In genomic region chr3:193978446-193978845, GRCh38 we compare ENCODE assay signal across 22 cellular contexts.
DNase-seq lines count a peak whose midpoint lies in the region; ATAC-seq, FAIRE-seq and TF ChIP-seq lines count a peak whose summit lies in the region.
"Had no signal": no experiment of that assay in that cellular context is flagged by ENCODE, and none has a peak within 500 bp of the region (broad histone marks: within the 10 kb centered on the region; RNA-seq: fewer than 3 reads in every experiment).

No MANE protein-coding gene starts in this region.

- POLR2A ChIA-PET in HepG2 (lab: Yijun Ruan, JAX) = no interaction called here

- TF ChIP-seq POLR2A in HepG2 (IDR thresholded peaks at IDR 0.05; ENCODE audit: insufficient read depth in 1 of 2, low read depth in 2 of 2, low read length in 2 of 2) = no peak

- WGBS in esophagus, 2 donors = 71 to 73% methylated on average over 5 of the region's 5 CpGs
- WGBS in HepG2 (ENCODE audit: low lambda C conversion rate) = 22% methylated on average over 5 of the region's 5 CpGs

- no peak overlapping the region for H3K4me3 ChIP-seq in esophagus (ENCODE audit: low read depth in 1 of 2, low read length in 2 of 2)
- no peak overlapping the region for H3K4me3 ChIP-seq in HepG2 (replicated peaks in 1 of 3; ENCODE audit: insufficient read depth in 1 of 3, low read depth in 2 of 3, low read length in 3 of 3)
- H3K4me3 ChIP-seq in GM23338 = no peak overlapping the region
- H3K4me3 ChIP-seq: GM12878, HAP-1 had no signal

- H3K4me2 ChIP-seq in HepG2 (ENCODE audit: low read depth, low read length) (no peak overlapping the region), GM23338 (no peak overlapping the region)
- H3K4me2 ChIP-seq: SK-N-SH had no signal

- in situ Hi-C loops in HepG2 (cut with HindIII; ENCODE audit: extremely low pct_ligation_motif_present, low pct_unique_long_range_greater_than_20kb) = no loop called here

- H3F3A ChIP-seq in GM23338 (replicated peaks; ENCODE audit: low read depth) = no peaks in the 10 kb centered on the region

- ATAC-seq in stimulated activated naive CD8-positive, alpha-beta T cell treated with anti-CD3 and anti-CD28 coated beads, Interleukin-15, Interleukin-2, amounts not matched to agents 100 U/mL and 50 U/mL, for 24 hours = peak; percentile 14
- no peak for ATAC-seq in stimulated activated naive CD8-positive, alpha-beta T cell treated with anti-CD3 and anti-CD28 coated beads, Interleukin-15, amount 100 ng/mL, for 72 hours
- ATAC-seq in HepG2 (no peak), GM23338 (no peak)
- ATAC-seq: GM12878, Panc1 had no signal

- H3K79me2 ChIP-seq in HepG2 (ENCODE audit: insufficient read depth, low read length) = no peaks in the 10 kb centered on the region
- H3K79me2 ChIP-seq in GM23338 (replicated peaks; ENCODE audit: insufficient read depth) = no peaks in the 10 kb centered on the region

- H3K9ac ChIP-seq in HepG2 (ENCODE audit: insufficient read depth, low read depth, low read length) = no peak overlapping the region
- H3K9ac ChIP-seq: SK-N-SH had no signal

- no peaks in the 10 kb centered on the region for H3K9me2 ChIP-seq in GM23338 (ENCODE audit: insufficient read depth)
- H3K9me2 ChIP-seq: SK-N-SH had no signal

- H3K9me3 Mint-ChIP-seq in stimulated activated naive CD8-positive, alpha-beta T cell treated with anti-CD3 and anti-CD28 coated beads, Interleukin-15, amount 100 ng/mL, for 72 hours = no peaks in the 10 kb centered on the region
- H3K9me3 Mint-ChIP-seq in GM23338 = no peaks in the 10 kb centered on the region

- H3K36me3 ChIP-seq in esophagus (ENCODE audit: control insufficient read depth in 2 of 2, insufficient read depth in 2 of 2, low read length in 1 of 2) = no peaks in the 10 kb centered on the region
- H3K36me3 ChIP-seq in HepG2 (replicated peaks in 1 of 2; ENCODE audit: control insufficient read depth in 1 of 2, insufficient read depth in 2 of 2, low read length in 2 of 2) = no peaks in the 10 kb centered on the region
- no peaks in the 10 kb centered on the region for H3K36me3 ChIP-seq in GM23338 (ENCODE audit: insufficient read depth)
- H3K36me3 ChIP-seq: HAP-1 had no signal

- intact Hi-C loops in HepG2 (cut with micrococcal nuclease; ENCODE audit: unreplicated experiment) = no loop called here

- H3K36me3 Mint-ChIP-seq in GM23338 (ENCODE audit: low read depth) = no peaks in the 10 kb centered on the region

- H3K27me3 ChIP-seq in esophagus (ENCODE audit: control insufficient read depth in 1 of 2, insufficient read depth in 2 of 2, low read length in 2 of 2) (no peaks in the 10 kb centered on the region), HepG2 (ENCODE audit: control insufficient read depth in 1 of 2, insufficient read depth in 2 of 2, low read length in 2 of 2) (peaks cover 6 to 54% of the 10 kb centered on the region in 2 experiments), GM23338 (ENCODE audit: insufficient read depth) (no peaks in the 10 kb centered on the region)

- BruUV-seq in HepG2 (replicated peaks; lab: Mats Ljungman, UMichigan) = no TSS peak

- H3K27ac Mint-ChIP-seq in stimulated activated naive CD8-positive, alpha-beta T cell treated with anti-CD3 and anti-CD28 coated beads, Interleukin-15, amount 100 ng/mL, for 72 hours = no peak overlapping the region
- H3K27ac Mint-ChIP-seq in GM23338 = no peak overlapping the region

- TF ChIP-seq RAD21 in HepG2 (CRISPR knock-in tag; IDR thresholded peaks at IDR 0.05) = no peak

- no peak overlapping the region for H3K4me3 Mint-ChIP-seq in stimulated activated naive CD8-positive, alpha-beta T cell treated with anti-CD3 and anti-CD28 coated beads, Interleukin-15, amount 100 ng/mL, for 72 hours
- H3K4me3 Mint-ChIP-seq in GM23338 = no peak overlapping the region

- peaks cover 51% of the 10 kb centered on the region for H3K27me3 Mint-ChIP-seq in stimulated activated naive CD8-positive, alpha-beta T cell treated with anti-CD3 and anti-CD28 coated beads, Interleukin-15, amount 100 ng/mL, for 72 hours
- H3K27me3 Mint-ChIP-seq in GM23338 (ENCODE audit: insufficient read depth, low read depth, poor library complexity) = peaks cover 22% of the 10 kb centered on the region

- no peak for DNase-seq in stimulated activated naive CD8-positive, alpha-beta T cell treated with anti-CD3 and anti-CD28 coated beads, Interleukin-15, Interleukin-2, amounts not matched to agents 100 U/mL and 50 U/mL, for 24 hours
- no peak for DNase-seq in stimulated activated naive CD8-positive, alpha-beta T cell treated with anti-CD3 and anti-CD28 coated beads, Interleukin-15, amount 100 ng/mL, for 72 hours
- DNase-seq in HepG2 (ENCODE audit: low spot score) (no peak), DMS 273 (lab: John Stamatoyannopoulos, UW; ENCODE audit: unreplicated experiment) (no peak), cortex of kidney (lab: John Stamatoyannopoulos, UW) (no peak), GM23338 (ENCODE audit: low spot score) (no peak), NCI-H146 treated with DMSO at 0.1 percent for 48 hours (lab: John Stamatoyannopoulos, UW; ENCODE audit: unreplicated experiment) (no peak)
- DNase-seq: 8988T, Calu3, DMS79, NCI-H1092, NCI-H1694 treated with DMSO at 0.1 percent for 48 hours, NCI-H748 treated with DMSO at 0.1 percent for 48 hours, Right ventricle myocardium superior, SK-N-SH had no signal

- no peaks in the 10 kb centered on the region for H3K4me1 Mint-ChIP-seq in stimulated activated naive CD8-positive, alpha-beta T cell treated with anti-CD3 and anti-CD28 coated beads, Interleukin-15, amount 100 ng/mL, for 72 hours
- H3K4me1 Mint-ChIP-seq in GM23338 = peaks cover 30% of the 10 kb centered on the region

- no peak for FAIRE-seq in HepG2 (lab: Jason Lieb, UNC)
- FAIRE-seq: GM12878, GM18507, HTR-8/SVneo had no signal

- no peak overlapping the region for H2AFZ ChIP-seq in HepG2 (ENCODE audit: low read length)
- H2AFZ ChIP-seq in GM23338 = no peak overlapping the region

- H4K20me1 ChIP-seq in HepG2 (ENCODE audit: insufficient read depth, low read length) (no peaks in the 10 kb centered on the region), GM23338 (replicated peaks; ENCODE audit: insufficient read depth) (no peaks in the 10 kb centered on the region)

- CTCF ChIA-PET in HepG2 (lab: Yijun Ruan, JAX; ENCODE audit: low intra/inter-chr PET ratio, low total read pairs) = no interaction called here

- TF ChIP-seq EP300 in HepG2 (IDR thresholded peaks at IDR 0.05; ENCODE audit: low read depth in 2 of 2, low read length in 2 of 2) = no peak
- TF ChIP-seq EP300 in HepG2 (CRISPR knock-in tag; IDR thresholded peaks at IDR 0.05; ENCODE audit: borderline replicate concordance) = no peak

- TF ChIP-seq CTCF in HepG2 (CRISPR knock-in tag; IDR thresholded peaks at IDR 0.05) (no peak), GM23338 (conservative IDR thresholded peaks at IDR 0.05; ENCODE audit: low read depth in 2 of 2) (no peak)

- H3K9me3 ChIP-seq in esophagus (ENCODE audit: control insufficient read depth in 2 of 2, insufficient read depth in 1 of 2, low read depth in 1 of 2, low read length in 1 of 2) (no peaks in the 10 kb centered on the region), HepG2 (ENCODE audit: low read length) (no peaks in the 10 kb centered on the region)
- H3K9me3 ChIP-seq: HAP-1, SK-N-SH had no signal

- H3K4me1 ChIP-seq in esophagus (ENCODE audit: control insufficient read depth in 2 of 2, insufficient read depth in 2 of 2, low read length in 1 of 2) (peaks cover 0 to 13% of the 10 kb centered on the region in 2 donors), HepG2 (ENCODE audit: insufficient read depth, low read length) (peaks cover 17% of the 10 kb centered on the region), GM23338 (ENCODE audit: insufficient read depth) (peaks cover 20% of the 10 kb centered on the region)

- H3K27ac ChIP-seq in esophagus (ENCODE audit: low read depth in 2 of 2, low read length in 1 of 2) (peak overlapping the region; percentile 75 to 89), HepG2 (ENCODE audit: extremely low read length, insufficient read depth, low read length) (no peak overlapping the region), GM23338 (ENCODE audit: low read depth) (no peak overlapping the region)
- H3K27ac ChIP-seq: C4-2B had no signal

TF ChIP-seq in HepG2, 621 proteins besides CTCF, POLR2A, EP300 and RAD21:
- TF ChIP-seq CREB1 (IDR thresholded peaks at IDR 0.05) (0 out of 2 replicates have a peak, but pooled peaks have one; percentile 10), CREB1 (CRISPR knock-in tag; IDR thresholded peaks at IDR 0.05) (no peak), PCBP2 (optimal IDR thresholded peaks at IDR 0.05; ENCODE audit: low read depth, low read length, poor library complexity, severe bottlenecking) (no peak), SMAD3 (CRISPR knock-in tag; IDR thresholded peaks at IDR 0.05) (no peak)

TF ChIP-seq in GM23338, 12 proteins besides CTCF, POLR2A, EP300 and RAD21 (continues in another document):
- no peak for TF ChIP-seq JUNB (IDR thresholded peaks at IDR 0.05; ENCODE audit: unreplicated experiment)
- no peak for TF ChIP-seq EZH2phosphoT487 (IDR thresholded peaks at IDR 0.05; ENCODE audit: unreplicated experiment)

Comparison
In these comparisons a context has a peak if more than half of its experiments do, and no peak if none do; other contexts are left out.
1. H3K27ac ChIP-seq: peak in esophagus (2 of 2); none in HepG2 (single experiment) and GM23338 (single experiment).